Comparison of ENCODE assay signal across 8 cellular contexts in the genomic region with DNA sequence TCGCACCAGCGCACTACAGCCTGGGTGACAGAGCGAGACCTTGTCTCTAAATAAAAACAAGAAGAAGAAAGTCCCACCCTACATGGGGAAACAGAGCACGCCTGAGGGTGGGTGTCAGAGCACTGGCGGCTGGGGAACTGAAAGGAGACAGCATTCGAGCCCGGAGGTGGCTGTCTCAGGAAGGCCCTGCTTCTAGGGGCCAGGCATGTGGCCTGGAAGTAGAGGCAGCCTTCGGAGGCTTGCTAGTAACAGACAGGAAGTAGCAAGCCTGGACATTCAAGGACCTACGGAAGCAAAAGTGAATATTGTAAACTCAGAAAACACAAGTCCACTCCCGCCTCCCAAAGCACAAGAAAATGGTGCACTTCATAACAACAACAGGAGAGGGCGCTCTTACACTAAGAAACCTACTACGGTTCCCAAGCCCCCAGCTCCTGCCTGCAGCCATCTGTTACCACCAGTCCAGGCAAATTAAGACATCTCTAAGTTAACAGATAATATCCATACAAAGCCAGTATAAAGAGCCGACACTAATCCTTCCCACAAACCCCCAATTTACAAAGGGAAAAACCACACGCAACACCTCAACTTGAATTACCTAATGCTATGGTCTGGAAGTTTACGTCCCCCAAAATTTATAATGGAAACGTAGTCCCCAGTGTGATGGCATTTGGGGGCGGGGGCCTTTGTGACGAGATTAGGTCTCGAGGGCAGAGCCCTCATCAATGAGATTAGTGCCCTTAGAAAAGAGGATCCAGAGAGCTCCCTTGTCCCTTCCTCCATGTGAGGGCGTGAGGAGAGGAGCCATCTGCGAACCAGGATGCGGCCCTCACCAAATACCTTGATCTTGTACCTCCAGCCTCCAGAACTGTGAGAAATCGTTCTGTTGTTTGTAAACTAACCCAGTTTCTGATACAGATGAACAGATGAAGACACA. TPM values are rescaled to one million over a fixed set of nuclear protein-coding genes. Genes with fewer than 3 reads are reported as not detected.
DNase-seq lines count a peak whose midpoint lies in the region; ATAC-seq and TF ChIP-seq lines count a peak whose summit lies in the region.

No MANE protein-coding gene starts in this region.

- DNase-seq in A673 (ENCODE audit: low spot score), result peak; percentile 42
- DNase-seq in NCI-H774 (lab: John Stamatoyannopoulos, UW), result peak; percentile 38
- DNase-seq in epithelial cell of proximal tubule (ENCODE audit: low read depth), result no peak
- no peak for DNase-seq in cerebellum (ENCODE audit: low spot score)

- TF ChIP-seq CTCF in A673 (conservative IDR thresholded peaks at IDR 0.05; ENCODE audit: low read depth, low read length) (peak; percentile 64), GM12873 (IDR thresholded peaks at IDR 0.05; ENCODE audit: insufficient read depth, low read depth, low read length, missing control alignments) (peak; percentile 52), epithelial cell of proximal tubule (conservative IDR thresholded peaks at IDR 0.05; ENCODE audit: low read depth, low read length) (peak; percentile 38)

- H3K27ac ChIP-seq in A673 (ENCODE audit: low read depth, low read length, poor library complexity, severe bottlenecking), result no peak overlapping the region

- H3K27me3 ChIP-seq in A673 (replicated peaks; ENCODE audit: insufficient read depth, low read depth, low read length, poor library complexity), result no peaks in the 10 kb centered on the region

- H3K9me3 ChIP-seq in A673 (ENCODE audit: low read depth, low read length, poor library complexity, severe bottlenecking), result no peaks in the 10 kb centered on the region

- H3K36me3 ChIP-seq in A673 (ENCODE audit: insufficient read depth, low read length, poor library complexity, severe bottlenecking), result no peaks in the 10 kb centered on the region

- no peak overlapping the region for H3K4me3 ChIP-seq in A673 (ENCODE audit: low read depth, low read length, poor library complexity, severe bottlenecking)
- no peak overlapping the region for H3K4me3 ChIP-seq in epithelial cell of proximal tubule (ENCODE audit: low read depth, low read length)

- ATAC-seq in GM18909 (IDR thresholded peaks at IDR 0.05; ENCODE audit: poor library complexity, unreplicated experiment) (no peak), GM21723 (IDR thresholded peaks at IDR 0.05; ENCODE audit: unreplicated experiment) (no peak), HG02870 (IDR thresholded peaks at IDR 0.05; ENCODE audit: unreplicated experiment) (no peak)

- CTCF ChIA-PET in A673 (lab: Charles Lee), result interaction anchor here (1.0 kb wide), 1 partner anchor 115 kb away, joined by 3 read pairs; no protein-coding TSS in a partner anchor

- intact Hi-C loops in A673 (cut with micrococcal nuclease; ENCODE audit: unreplicated experiment), result loop anchor here (5.0 kb wide), 1 partner anchor 271 kb away; no protein-coding TSS in a partner anchor

- no peaks in the 10 kb centered on the region for H3K4me1 ChIP-seq in A673 (ENCODE audit: insufficient read depth, low read length, poor library complexity, severe bottlenecking)

- POLR2A ChIA-PET in A673 (lab: Charles Lee; ENCODE audit: low non-redundant PET), result no interaction called here

- BruUV-seq in A673 (replicated peaks; lab: Mats Ljungman, UMichigan), result no TSS peak

RNA-seq across cellular contexts. Expression of a gene that starts 7.7 kb away (rescaled TPM):
- total RNA-seq in A673 (2021), result not detected in 2 replicates
- total RNA-seq in epithelial cell of proximal tubule, result not detected in 2 replicates
- total RNA-seq in cerebellum, result 10.9 TPM

Comparison
In these comparisons a context has a peak if more than half of its experiments do, and no peak if none do; other contexts are left out.
1. DNase-seq: peak in A673 (single experiment) and NCI-H774 (single experiment); none in epithelial cell of proximal tubule (single experiment) and cerebellum (single experiment).
2. RNA of a gene that starts 7.7 kb away (total RNA-seq): 10.9 TPM in cerebellum (single experiment); not detected in A673 and not detected in epithelial cell of proximal tubule; every median in the first group is over 10 times any median in the second.
3. Peak in every context shown above with its lines, with median percentiles within 50 percentile points of each other: CTCF ChIP-seq.